11 cellular contexts compared by ENCODE assay signal in genomic region chr6:28635547-28636158, GRCh38.
DNase-seq lines count a peak whose midpoint lies in the region; ATAC-seq and TF ChIP-seq lines count a peak whose summit lies in the region.
"Had no signal": no experiment of that assay in that cellular context is flagged by ENCODE, and none has a peak within 500 bp of the region (broad histone marks: within the 10 kb centered on the region; RNA-seq: fewer than 3 reads in every experiment).

No MANE protein-coding gene starts in this region.

- POLR2A ChIA-PET in activated CD8-positive, alpha-beta T cell treated with anti-CD3 and anti-CD28 coated beads for 36 hours (lab: Charles Lee): no interaction called here

- no peaks in the 10 kb centered on the region for H3K36me3 ChIP-seq in heart left ventricle
- H3K36me3 ChIP-seq in iPS DF 6.9 (ENCODE audit: control insufficient read depth, insufficient read depth, low read length): no peaks in the 10 kb centered on the region
- no peaks in the 10 kb centered on the region for H3K36me3 ChIP-seq in testis (ENCODE audit: low read depth, missing control alignments)
- H3K36me3 ChIP-seq in ascending aorta: no peaks in the 10 kb centered on the region

- H3K4me1 ChIP-seq in heart left ventricle (peaks cover 0 to 9% (median 0%) of the 10 kb centered on the region in 12 donors), iPS DF 6.9 (ENCODE audit: control insufficient read depth, insufficient read depth, low read length) (no peaks in the 10 kb centered on the region), testis (no peaks in the 10 kb centered on the region), ascending aorta (no peaks in the 10 kb centered on the region)

- intact Hi-C loops in heart left ventricle (cut with DNase I) (no loop called here), cardiac septum (cut with DNase I) (no loop called here), testis (cut with DNase I; ENCODE audit: low total_unique reads) (no loop called here), ascending aorta (cut with DNase I) (no loop called here)
- intact Hi-C loops in activated CD8-positive, alpha-beta T cell treated with anti-CD3 and anti-CD28 coated beads for 36 hours (cut with micrococcal nuclease): no loop called here

- peaks cover 5% of the 10 kb centered on the region for H3K4me1 Mint-ChIP-seq in activated CD8-positive, alpha-beta T cell treated with anti-CD3 and anti-CD28 coated beads for 36 hours (ENCODE audit: low read depth)

- H3K27ac Mint-ChIP-seq in activated CD8-positive, alpha-beta T cell treated with anti-CD3 and anti-CD28 coated beads for 36 hours: no peak overlapping the region

- H3K27ac ChIP-seq in heart left ventricle (no peak overlapping the region), iPS DF 6.9 (ENCODE audit: low read length) (no peak overlapping the region), testis (peak overlapping the region; percentile 55 to 66), ascending aorta (no peak overlapping the region)

- peaks cover 6 to 82% (median 39%) of the 10 kb centered on the region in 9 donors for H3K27me3 ChIP-seq in heart left ventricle
- H3K27me3 ChIP-seq in iPS DF 6.9 (ENCODE audit: control insufficient read depth, insufficient read depth, low read length): peaks cover 3% of the 10 kb centered on the region
- H3K27me3 ChIP-seq in testis: no peaks in the 10 kb centered on the region
- H3K27me3 ChIP-seq in ascending aorta: no peaks in the 10 kb centered on the region

- DNase-seq in heart left ventricle (no peak), cardiac septum (ENCODE audit: low spot score) (no peak), iPS DF 6.9 (ENCODE audit: low read depth, low spot score) (no peak), testis (peak; percentile 53), NCI-H2029 treated with DMSO at 0.1 percent for 48 hours (lab: John Stamatoyannopoulos, UW) (no peak), ascending aorta (ENCODE audit: low spot score in 2 of 2) (no peak)
- DNase-seq in activated CD8-positive, alpha-beta T cell treated with anti-CD3 and anti-CD28 coated beads for 36 hours: no peak
- DNase-seq: DND-41; effector CD8-positive, alpha-beta T cell; KG1 had no signal

- TF ChIP-seq CTCF in heart left ventricle (IDR thresholded peaks at IDR 0.05) (no peak), testis (IDR thresholded peaks at IDR 0.05) (no peak), ascending aorta (IDR thresholded peaks at IDR 0.05) (no peak)
- no peak for TF ChIP-seq CTCF in activated CD8-positive, alpha-beta T cell treated with anti-CD3 and anti-CD28 coated beads for 36 hours (IDR thresholded peaks at IDR 0.05)

- TF ChIP-seq POLR2A in heart left ventricle (IDR thresholded peaks at IDR 0.05) (no peak), testis (IDR thresholded peaks at IDR 0.05) (no peak)

- CTCF ChIA-PET in activated CD8-positive, alpha-beta T cell treated with anti-CD3 and anti-CD28 coated beads for 36 hours (lab: Charles Lee): interaction anchor here (1.5 kb wide), 1 partner anchor 13 kb away, joined by 3 read pairs; no protein-coding TSS in a partner anchor

- H3K4me3 ChIP-seq in heart left ventricle (peak overlapping the region in 11 of 12 donors; percentile 14 to 50 (median 41)), iPS DF 6.9 (ENCODE audit: low read length) (peak overlapping the region; percentile 76; the same call in 1 of the 2 replicates), testis (peak overlapping the region; percentile 49 to 54), ascending aorta (peak overlapping the region in 1 of 2 donors; percentile 33)

- H3K9me3 ChIP-seq in heart left ventricle: no peaks in the 10 kb centered on the region
- no peaks in the 10 kb centered on the region for H3K9me3 ChIP-seq in iPS DF 6.9 (ENCODE audit: control insufficient read depth, insufficient read depth, low read length)
- H3K9me3 ChIP-seq in testis: no peaks in the 10 kb centered on the region
- no peaks in the 10 kb centered on the region for H3K9me3 ChIP-seq in ascending aorta

- peak overlapping the region; percentile 62 for H3K4me3 Mint-ChIP-seq in activated CD8-positive, alpha-beta T cell treated with anti-CD3 and anti-CD28 coated beads for 36 hours

- 5 to 8% (median 7%) methylated on average over 20 of the region's 20 CpGs for WGBS in heart left ventricle, 4 donors
- no CpG with 5 or more reads among the region's 20 CpGs for WGBS in iPS DF 6.9 (ENCODE audit: insufficient coverage, insufficient read length)
- 3 to 4% methylated on average over 20 of the region's 20 CpGs for WGBS in testis, 2 donors

- H3K9me3 Mint-ChIP-seq in activated CD8-positive, alpha-beta T cell treated with anti-CD3 and anti-CD28 coated beads for 36 hours: peaks cover 3% of the 10 kb centered on the region

- ATAC-seq in heart left ventricle: no peak
- no peak for ATAC-seq in activated CD8-positive, alpha-beta T cell treated with anti-CD3 and anti-CD28 coated beads for 36 hours
- ATAC-seq in HG02571 (IDR thresholded peaks at IDR 0.05; ENCODE audit: unreplicated experiment): no peak

- peaks cover 62% of the 10 kb centered on the region for H3K27me3 Mint-ChIP-seq in activated CD8-positive, alpha-beta T cell treated with anti-CD3 and anti-CD28 coated beads for 36 hours

- H3K36me3 Mint-ChIP-seq in activated CD8-positive, alpha-beta T cell treated with anti-CD3 and anti-CD28 coated beads for 36 hours (ENCODE audit: low read depth): no peaks in the 10 kb centered on the region

Comparison
In these comparisons a context has a peak if more than half of its experiments do, and no peak if none do; other contexts are left out.
1. H3K27ac ChIP-seq: peak in testis (2 of 2); none in heart left ventricle (0 of 12), iPS DF 6.9 (single experiment) and ascending aorta (0 of 2).